9 cellular contexts compared by ENCODE assay signal in genomic region chr22:42780070-42780540, GRCh38. TPM values are rescaled to one million over a fixed set of nuclear protein-coding genes. Genes with fewer than 3 reads are reported as not detected.
DNase-seq lines count a peak whose midpoint lies in the region; ATAC-seq and TF ChIP-seq lines count a peak whose summit lies in the region.
"Had no signal": no experiment of that assay in that cellular context is flagged by ENCODE, and none has a peak within 500 bp of the region (broad histone marks: within the 10 kb centered on the region; RNA-seq: fewer than 3 reads in every experiment).

No MANE protein-coding gene starts in this region.

- TF ChIP-seq POLR2A in transverse colon (IDR thresholded peaks at IDR 0.05): no peak

- POLR2A ChIA-PET in CD8-positive, alpha-beta T cell (lab: Charles Lee): no interaction called here

- H3K36me3 Mint-ChIP-seq in CD8-positive, alpha-beta T cell: no peaks in the 10 kb centered on the region

- TF ChIP-seq EP300 in transverse colon (IDR thresholded peaks at IDR 0.05; ENCODE audit: low read depth): no peak

- no peak overlapping the region for H3K4me3 ChIP-seq in CD8-positive, alpha-beta T cell (ENCODE audit: low read depth, low read length)
- no peak overlapping the region for H3K4me3 ChIP-seq in WI38 (ENCODE audit: low read depth, low read length)
- no peak overlapping the region for H3K4me3 ChIP-seq in epithelial cell of esophagus (ENCODE audit: low read length)
- no peak overlapping the region for H3K4me3 ChIP-seq in transverse colon

- H3K9me3 ChIP-seq in CD8-positive, alpha-beta T cell (ENCODE audit: low read length): no peaks in the 10 kb centered on the region
- no peaks in the 10 kb centered on the region for H3K9me3 ChIP-seq in transverse colon

- peak; percentile 42 for ATAC-seq in CD8-positive, alpha-beta T cell
- ATAC-seq in GM21423 (IDR thresholded peaks at IDR 0.05; ENCODE audit: unreplicated experiment): no peak

- H3K4me1 Mint-ChIP-seq in CD8-positive, alpha-beta T cell (ENCODE audit: low read depth): no peaks in the 10 kb centered on the region

- no peaks in the 10 kb centered on the region for H3K36me3 ChIP-seq in CD8-positive, alpha-beta T cell (ENCODE audit: insufficient read depth, low read length)
- H3K36me3 ChIP-seq in transverse colon: no peaks in the 10 kb centered on the region

- WGBS in transverse colon (ENCODE audit: low coverage in 1 of 2), 2 donors: 6 to 30% methylated on average over 3 to 6 of the region's 6 CpGs

- H3K27me3 ChIP-seq in CD8-positive, alpha-beta T cell (ENCODE audit: insufficient read depth, low read length): no peaks in the 10 kb centered on the region
- no peaks in the 10 kb centered on the region for H3K27me3 ChIP-seq in transverse colon

- no peak overlapping the region for H3K27ac ChIP-seq in CD8-positive, alpha-beta T cell (ENCODE audit: low read depth, low read length)
- H3K27ac ChIP-seq in transverse colon: peak overlapping the region in 1 of 4 donors; percentile 32

- no peaks in the 10 kb centered on the region for H3K4me1 ChIP-seq in CD8-positive, alpha-beta T cell (ENCODE audit: insufficient read depth, low read length)
- H3K4me1 ChIP-seq in transverse colon: peaks cover 0 to 3% (median 0%) of the 10 kb centered on the region in 4 donors

- peak in 6 of 7 experiments; percentile 6 to 58 (median 33) for DNase-seq in CD8-positive, alpha-beta T cell
- DNase-seq in HCEC 1CT (peak; percentile 87), NCI-H446 (lab: John Stamatoyannopoulos, UW) (peak; percentile 80 to 84), epithelial cell of esophagus (ENCODE audit: low read depth) (peak; percentile 94), middle frontal gyrus (ENCODE audit: extremely low spot score, low spot score) (peak; percentile 56), transverse colon (peak; percentile 42)

- CTCF ChIA-PET in CD8-positive, alpha-beta T cell (lab: Charles Lee): interaction anchor here (0.6 to 3.0 kb wide), 7 partner anchors 15 to 725 kb away, joined by 3 to 18 read pairs (median 6); no protein-coding TSS in a partner anchor

- intact Hi-C loops in CD8-positive, alpha-beta T cell (cut with DNase I, micrococcal nuclease): loop anchor here (1.0 to 5.0 kb wide), 4 partner anchors 49 to 357 kb away; no protein-coding TSS in a partner anchor
- intact Hi-C loops in transverse colon (cut with DNase I; ENCODE audit: low total_unique reads): no loop called here

- H3K27me3 Mint-ChIP-seq in CD8-positive, alpha-beta T cell (ENCODE audit: low read depth): no peaks in the 10 kb centered on the region

- no peak overlapping the region for H3K27ac Mint-ChIP-seq in CD8-positive, alpha-beta T cell
- H3K27ac Mint-ChIP-seq: T-helper 1 cell treated with Interleukin-12 subunit alpha and Interleukin-12 subunit beta and Interleukin-4 antibody, amounts not matched to agents 30 μg/mL and 1 μg/mL, for 36 hours had no signal

- in situ Hi-C loops in transverse colon (cut with MboI; ENCODE audit: low pct_ligation_motif_present in 1 of 4, low pct_unique_long_range_greater_than_20kb in 1 of 4, low sequenced_read_pairs in 3 of 4): no loop called here

- TF ChIP-seq CTCF in CD8-positive, alpha-beta T cell (IDR thresholded peaks at IDR 0.05): peak; percentile 85
- TF ChIP-seq CTCF in WI38 (IDR thresholded peaks at IDR 0.05; ENCODE audit: low read depth, low read length) (peak; percentile 71), epithelial cell of esophagus (IDR thresholded peaks at IDR 0.05; ENCODE audit: insufficient read depth, low read depth, low read length, missing control alignments) (peak; percentile 84), transverse colon (IDR thresholded peaks at IDR 0.05) (peak; percentile 86 to 90 (median 87))

- H3K4me3 Mint-ChIP-seq in CD8-positive, alpha-beta T cell: no peak overlapping the region
- H3K4me3 Mint-ChIP-seq: T-helper 1 cell treated with Interleukin-12 subunit alpha and Interleukin-12 subunit beta and Interleukin-4 antibody, amounts not matched to agents 30 μg/mL and 1 μg/mL, for 36 hours had no signal

- no peaks in the 10 kb centered on the region for H3K9me3 Mint-ChIP-seq in CD8-positive, alpha-beta T cell
- H3K9me3 Mint-ChIP-seq: T-helper 1 cell treated with Interleukin-12 subunit alpha and Interleukin-12 subunit beta and Interleukin-4 antibody, amounts not matched to agents 30 μg/mL and 1 μg/mL, for 36 hours had no signal

RNA-seq across cellular contexts. Expression of gene A4GALT, which starts 59.4 kb away (rescaled TPM):
- total RNA-seq in CD8-positive, alpha-beta T cell: not detected
- total RNA-seq in transverse colon: 10 to 100 TPM in 2 of 4 donors, 1 to 10 TPM in 2; 6.3 to 31.4 (median 12.7) TPM

Comparison
In these comparisons a context has a peak if more than half of its experiments do, and no peak if none do; other contexts are left out.
1. DNase-seq: peak in every context shown above with its lines; median percentile 94 in epithelial cell of esophagus; 87 in HCEC 1CT; 82 in NCI-H446; 56 in middle frontal gyrus; 42 in transverse colon; 33 in CD8-positive, alpha-beta T cell.
2. RNA of gene A4GALT, which starts 59.4 kb away (total RNA-seq): 6.3 to 31.4 TPM in transverse colon; not detected in CD8-positive, alpha-beta T cell; every median in the first group is over 4 times any median in the second.
3. Peak in every context shown above with its lines, with median percentiles within 50 percentile points of each other: CTCF ChIP-seq.